20 cellular contexts compared by ENCODE assay signal in the genomic region with DNA sequence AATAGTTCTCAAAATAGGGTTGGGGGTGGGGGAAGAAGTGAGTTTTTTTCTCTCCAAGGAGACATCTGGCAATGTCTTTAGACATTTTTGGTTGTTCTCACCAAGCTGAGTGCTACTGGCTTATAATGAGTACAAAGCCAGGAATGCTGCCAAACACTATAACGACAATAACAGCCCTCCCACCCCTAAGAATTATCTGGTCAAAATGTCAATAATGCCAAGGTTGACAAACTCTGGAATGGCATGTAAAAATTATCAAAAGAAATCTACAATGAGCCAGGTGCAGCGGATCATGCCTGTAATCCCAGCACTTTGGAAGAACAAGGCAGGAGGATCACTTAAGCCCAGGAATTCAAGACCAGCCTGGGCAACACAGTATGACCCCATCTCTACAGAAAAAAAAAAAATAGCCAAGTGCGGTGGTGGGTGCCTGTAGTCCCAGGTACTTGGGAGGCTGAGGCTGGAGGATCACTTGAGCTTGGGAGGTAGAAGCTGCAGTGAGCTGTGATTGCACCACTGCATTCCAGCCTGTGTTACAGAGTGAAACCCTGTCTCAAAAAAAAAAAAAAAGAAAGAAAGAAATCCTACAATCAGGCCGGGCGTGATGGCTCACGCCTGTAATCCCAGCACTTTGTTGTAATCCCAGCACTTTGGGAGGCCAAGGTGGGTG. TPM values are rescaled to one million over a fixed set of nuclear protein-coding genes. Genes with fewer than 3 reads are reported as not detected.
DNase-seq lines count a peak whose midpoint lies in the region; ATAC-seq lines count a peak whose summit lies in the region.
"Had no signal": no experiment of that assay in that cellular context is flagged by ENCODE, and none has a peak within 500 bp of the region (broad histone marks: within the 10 kb centered on the region; RNA-seq: fewer than 3 reads in every experiment).

No MANE protein-coding gene starts in this region.

- peak overlapping the region; percentile 8 for H3K4me3 Mint-ChIP-seq in stimulated activated naive CD8-positive, alpha-beta T cell treated with anti-CD3 and anti-CD28 coated beads, Interleukin-15, Interleukin-2, amounts not matched to agents 100 ng/mL and 50 ng/mL, for 24 hours

- H3K9ac ChIP-seq in adipocyte (ENCODE audit: low read length) = no peak overlapping the region

- peaks cover 44% of the 10 kb centered on the region for H3K4me1 ChIP-seq in adipocyte (ENCODE audit: control insufficient read depth, insufficient read depth, low read length)

- H3K27me3 Mint-ChIP-seq in stimulated activated naive CD8-positive, alpha-beta T cell treated with anti-CD3 and anti-CD28 coated beads, Interleukin-15, Interleukin-2, amounts not matched to agents 100 ng/mL and 50 ng/mL, for 24 hours = no peaks in the 10 kb centered on the region

- H3K9me3 ChIP-seq in adipocyte (ENCODE audit: control insufficient read depth, low read length) = no peaks in the 10 kb centered on the region
- H3K9me3 ChIP-seq: adrenal gland had no signal

- ATAC-seq in stimulated activated naive CD8-positive, alpha-beta T cell treated with anti-CD3 and anti-CD28 coated beads, Interleukin-15, Interleukin-2, amounts not matched to agents 100 U/mL and 50 U/mL, for 24 hours = no peak
- ATAC-seq in HG03342 (IDR thresholded peaks at IDR 0.05; ENCODE audit: unreplicated experiment) = no peak
- ATAC-seq: activated CD4-positive, CD25-positive, alpha-beta regulatory T cell treated with anti-CD3 and anti-CD28 coated beads, Interleukin-2, amount 50 U/mL, for 24 hours; esophagus mucosa had no signal

- no peak overlapping the region for H3K27ac Mint-ChIP-seq in stimulated activated naive CD8-positive, alpha-beta T cell treated with anti-CD3 and anti-CD28 coated beads, Interleukin-15, Interleukin-2, amounts not matched to agents 100 ng/mL and 50 ng/mL, for 24 hours

- peaks cover 54% of the 10 kb centered on the region for H3K36me3 Mint-ChIP-seq in stimulated activated naive CD8-positive, alpha-beta T cell treated with anti-CD3 and anti-CD28 coated beads, Interleukin-15, Interleukin-2, amounts not matched to agents 100 ng/mL and 50 ng/mL, for 24 hours (ENCODE audit: low read depth)

- H3K27me3 ChIP-seq in adipocyte (replicated peaks; ENCODE audit: control insufficient read depth, insufficient read depth, low read length) = no peaks in the 10 kb centered on the region
- H3K27me3 ChIP-seq: adrenal gland had no signal

- H3K4me3 ChIP-seq in adipocyte (ENCODE audit: low read length) = peak overlapping the region; percentile 34

- no peaks in the 10 kb centered on the region for H3K9me3 Mint-ChIP-seq in stimulated activated naive CD8-positive, alpha-beta T cell treated with anti-CD3 and anti-CD28 coated beads, Interleukin-15, Interleukin-2, amounts not matched to agents 100 ng/mL and 50 ng/mL, for 24 hours

- no peak for DNase-seq in stimulated activated naive CD8-positive, alpha-beta T cell treated with anti-CD3 and anti-CD28 coated beads, Interleukin-15, Interleukin-2, amounts not matched to agents 100 U/mL and 50 U/mL, for 24 hours
- DNase-seq in adipocyte (ENCODE audit: low read depth) (no peak), kidney glomerular epithelial cell (lab: John Stamatoyannopoulos, UW) (peak; percentile 0), occipital lobe (lab: John Stamatoyannopoulos, UW) (no peak), hypothalamus (lab: John Stamatoyannopoulos, UW) (no peak)
- no peak for DNase-seq in effector CD8-positive, alpha-beta T cell (lab: John Stamatoyannopoulos, UW)
- DNase-seq: activated CD8-positive, alpha-beta memory T cell treated with anti-CD3 and anti-CD28 coated beads, Interleukin-2, amount 50 U/mL, for 4 hours; AML-193; cortex of kidney; KG1; NK-92 treated with Interleukin-12 subunit alpha and Interleukin-12 subunit beta, amount 100 ng/mL, for 24 hours; posterior cingulate gyrus; stimulated activated CD4-positive, alpha-beta T cell treated with anti-CD3 and anti-CD28 coated beads, Interleukin-15, amount 100 ng/mL, for 24 hours; substantia nigra; T-helper 1 cell had no signal

- H3K36me3 ChIP-seq in adipocyte (ENCODE audit: control insufficient read depth, insufficient read depth, low read length, severe bottlenecking) = peaks cover 31% of the 10 kb centered on the region

- H3K4me1 Mint-ChIP-seq in stimulated activated naive CD8-positive, alpha-beta T cell treated with anti-CD3 and anti-CD28 coated beads, Interleukin-15, Interleukin-2, amounts not matched to agents 100 ng/mL and 50 ng/mL, for 24 hours (ENCODE audit: low read depth) = peaks cover 49% of the 10 kb centered on the region

RNA-seq across cellular contexts. Expression of a gene that starts 2.5 kb away (rescaled TPM):
- 53.3 TPM for total RNA-seq in occipital lobe

RNA-seq across cellular contexts. Expression of a gene that starts 2.5 kb away (rescaled TPM):
- total RNA-seq in occipital lobe = 50.8 TPM
